ENCODE assay signal across 14 cellular contexts in genomic region chr1:183087001-183087400, GRCh38.
"Had no signal": no experiment of that assay in that cellular context is flagged by ENCODE, and none has a peak within 500 bp of the region (broad histone marks: within the 10 kb centered on the region; RNA-seq: fewer than 3 reads in every experiment).

No MANE protein-coding gene starts in this region.

- H3K9me3 ChIP-seq: left lung, ovary had no signal

- H3K27me3 ChIP-seq: cardiac muscle cell, left lung, ovary had no signal

- H3K36me3 ChIP-seq: cardiac muscle cell, left lung, ovary had no signal

- H3K27ac ChIP-seq: cardiac muscle cell, left lung, ovary had no signal

- DNase-seq: activated CD4-positive, alpha-beta T cell treated with anti-CD3 and anti-CD28 coated beads, Interleukin-2, amount 50 U/mL, for 4 hours; activated CD4-positive, CD25-positive, alpha-beta regulatory T cell treated with anti-CD3 and anti-CD28 coated beads, Interleukin-2, amount 50 U/mL, for 72 hours; activated naive CD4-positive, alpha-beta T cell treated with Interleukin-2 at 50 U/mL for 16 hours; activated naive CD8-positive, alpha-beta T cell treated with anti-CD3 and anti-CD28 coated beads, Interleukin-2, amount 50 U/mL, for 24 hours; activated T-cell treated with anti-CD3 and anti-CD28 coated beads for 4 hours; islet precursor cell; left lung; naive thymus-derived CD4-positive, alpha-beta T cell; ovary; stimulated activated CD4-positive, alpha-beta T cell treated with anti-CD3 and anti-CD28 coated beads, Interleukin-1b, Interleukin-23, amount 100 ng/mL, for 48 hours; T1000 had no signal

- ATAC-seq: activated naive CD8-positive, alpha-beta T cell treated with anti-CD3 and anti-CD28 coated beads, Interleukin-2, amount 50 U/mL, for 24 hours; activated T-helper 17 cell treated with anti-CD3 and anti-CD28 coated beads, Interleukin-2, amount 50 U/mL, for 72 hours; left lung; naive thymus-derived CD4-positive, alpha-beta T cell; sciatic nerve had no signal

- H3K4me3 ChIP-seq: cardiac muscle cell, left lung, ovary had no signal
